Comparison of ENCODE assay signal across 18 cellular contexts in genomic region chr11:76143274-76143673, GRCh38.
DNase-seq lines count a peak whose midpoint lies in the region; FAIRE-seq and TF ChIP-seq lines count a peak whose summit lies in the region.
"Had no signal": no experiment of that assay in that cellular context is flagged by ENCODE, and none has a peak within 500 bp of the region (broad histone marks: within the 10 kb centered on the region; RNA-seq: fewer than 3 reads in every experiment).

No MANE protein-coding gene starts in this region.

- DNase-seq in endodermal cell (peak; percentile 45), osteocyte (ENCODE audit: extremely low spot score, unreplicated experiment) (no peak), esophagus muscularis mucosa (ENCODE audit: extremely low spot score) (no peak), GM19239 (ENCODE audit: insufficient read length, low spot score) (no peak), dedifferentiated amniotic fluid mesenchymal stem cell (ENCODE audit: extremely low spot score) (no peak)
- DNase-seq: CD4-positive, CD25-positive, alpha-beta regulatory T cell; CD8-positive, alpha-beta memory T cell; DMS 273 treated with DMSO at 0.1 percent for 48 hours; DMS79; EL; GDM1; GM23248; H9 had no signal

- H3K27ac ChIP-seq in endodermal cell (ENCODE audit: low read depth, low read length) = no peak overlapping the region
- no peak overlapping the region for H3K27ac ChIP-seq in esophagus muscularis mucosa (replicated peaks in 1 of 4)
- H3K27ac ChIP-seq: BLaER1, C4-2B, GM23248 had no signal

- no peak for FAIRE-seq in GM19239 (lab: Jason Lieb, UNC)
- FAIRE-seq: D721Med had no signal

- H3K27me3 Mint-ChIP-seq in endodermal cell (ENCODE audit: insufficient read depth) (peaks cover 44% of the 10 kb centered on the region), osteocyte (ENCODE audit: unreplicated experiment) (no peaks in the 10 kb centered on the region)
- H3K27me3 Mint-ChIP-seq: B cell; CD4-positive, CD25-positive, alpha-beta regulatory T cell; CD8-positive, alpha-beta memory T cell had no signal

- no peaks in the 10 kb centered on the region for H3K4me1 Mint-ChIP-seq in endodermal cell
- peaks cover 35% of the 10 kb centered on the region for H3K4me1 Mint-ChIP-seq in osteocyte (ENCODE audit: unreplicated experiment)
- H3K4me1 Mint-ChIP-seq: CD4-positive, CD25-positive, alpha-beta regulatory T cell; H9 had no signal

- TF ChIP-seq POLR2A in GM19193 (IDR thresholded peaks at IDR 0.05; ENCODE audit: extremely low read depth, insufficient read depth, insufficient read length) = peak; percentile 27
- no peak for TF ChIP-seq POLR2A in esophagus muscularis mucosa (IDR thresholded peaks at IDR 0.05; ENCODE audit: low read depth)

- no peaks in the 10 kb centered on the region for H3K9me3 ChIP-seq in endodermal cell (ENCODE audit: control insufficient read depth, low read length)
- H3K9me3 ChIP-seq in esophagus muscularis mucosa = no peaks in the 10 kb centered on the region
- H3K9me3 ChIP-seq: BLaER1 had no signal

- no peak for TF ChIP-seq CTCF in endodermal cell (conservative IDR thresholded peaks at IDR 0.05)
- TF ChIP-seq CTCF in osteocyte (IDR thresholded peaks at IDR 0.05) = no peak
- no peak for TF ChIP-seq CTCF in esophagus muscularis mucosa (IDR thresholded peaks at IDR 0.05)

- no peak overlapping the region for H3K9ac ChIP-seq in endodermal cell (ENCODE audit: extremely low read depth, low read length, poor library complexity, severe bottlenecking)
- H3K9ac ChIP-seq: BLaER1, GM23248 had no signal

- H3K27me3 ChIP-seq in endodermal cell (ENCODE audit: control insufficient read depth, insufficient read depth, low read length, poor library complexity, severe bottlenecking) (peaks cover 54% of the 10 kb centered on the region), esophagus muscularis mucosa (no peaks in the 10 kb centered on the region)
- H3K27me3 ChIP-seq: BLaER1 had no signal

- 93 to 94% methylated on average over 7 to 11 of the region's 11 CpGs for whole genome bisulfite sequencing in endodermal cell (ENCODE audit: insufficient coverage in 1 of 2, insufficient read length in 1 of 2), 2 experiments
- WGBS in esophagus muscularis mucosa = 94% methylated on average over 7 of the region's 11 CpGs

- intact Hi-C loops in esophagus muscularis mucosa (cut with DNase I) = no loop called here

- H3K4me3 Mint-ChIP-seq in endodermal cell (no peak overlapping the region), osteocyte (ENCODE audit: unreplicated experiment) (no peak overlapping the region)
- H3K4me3 Mint-ChIP-seq: B cell; CD4-positive, CD25-positive, alpha-beta regulatory T cell; CD8-positive, alpha-beta memory T cell; H9 had no signal

- H3K9me3 Mint-ChIP-seq in endodermal cell = no peaks in the 10 kb centered on the region
- no peaks in the 10 kb centered on the region for H3K9me3 Mint-ChIP-seq in osteocyte (ENCODE audit: unreplicated experiment)
- H3K9me3 Mint-ChIP-seq: CD4-positive, CD25-positive, alpha-beta regulatory T cell; CD8-positive, alpha-beta memory T cell; H9 had no signal

- H3K36me3 Mint-ChIP-seq in endodermal cell (ENCODE audit: low read depth) (peaks cover 26% of the 10 kb centered on the region), osteocyte (ENCODE audit: unreplicated experiment) (peaks cover 14% of the 10 kb centered on the region)

- no peak overlapping the region for H3K27ac Mint-ChIP-seq in endodermal cell
- peak overlapping the region; percentile 38 for H3K27ac Mint-ChIP-seq in osteocyte (ENCODE audit: unreplicated experiment)
- H3K27ac Mint-ChIP-seq: B cell, H9 had no signal

- TF ChIP-seq EP300 in esophagus muscularis mucosa (IDR thresholded peaks at IDR 0.05) = no peak

- no peaks in the 10 kb centered on the region for H3K4me1 ChIP-seq in endodermal cell (ENCODE audit: control insufficient read depth, insufficient read depth, low read length)
- H3K4me1 ChIP-seq in esophagus muscularis mucosa = peaks cover 0 to 7% (median 3%) of the 10 kb centered on the region in 4 donors

- peaks cover 15% of the 10 kb centered on the region for H3K36me3 ChIP-seq in endodermal cell (ENCODE audit: control insufficient read depth, insufficient read depth, low read length)
- H3K36me3 ChIP-seq in esophagus muscularis mucosa = peaks cover 10 to 37% (median 23%) of the 10 kb centered on the region in 4 donors

- H3K4me3 ChIP-seq in endodermal cell (ENCODE audit: low read length) (no peak overlapping the region), esophagus muscularis mucosa (no peak overlapping the region)
- H3K4me3 ChIP-seq: BLaER1, GM23248 had no signal
